ENCODE assay signal across 21 cellular contexts in genomic region chr19:7226749-7227148, GRCh38.
DNase-seq lines count a peak whose midpoint lies in the region; ATAC-seq and TF ChIP-seq lines count a peak whose summit lies in the region.
"Had no signal": no experiment of that assay in that cellular context is flagged by ENCODE, and none has a peak within 500 bp of the region (broad histone marks: within the 10 kb centered on the region; RNA-seq: fewer than 3 reads in every experiment).

No MANE protein-coding gene starts in this region.

- TF ChIP-seq CTCF in esophagus muscularis mucosa (IDR thresholded peaks at IDR 0.05) = no peak

- TF ChIP-seq POLR2A in esophagus muscularis mucosa (IDR thresholded peaks at IDR 0.05; ENCODE audit: low read depth) = no peak

- H3K36me3 ChIP-seq in BLaER1 (peaks cover 46% of the 10 kb centered on the region), esophagus muscularis mucosa (no peaks in the 10 kb centered on the region)

- ATAC-seq in sciatic nerve (peak; percentile 8), HG02571 (IDR thresholded peaks at IDR 0.05; ENCODE audit: unreplicated experiment) (no peak), GM18511 (IDR thresholded peaks at IDR 0.05; ENCODE audit: unreplicated experiment) (no peak)
- ATAC-seq: GM12878 had no signal

- H3K4me2 ChIP-seq in BLaER1 = peak overlapping the region; percentile 85
- H3K4me2 ChIP-seq: PC-9 had no signal

- no peak overlapping the region for H3K4me3 ChIP-seq in BLaER1
- H3K4me3 ChIP-seq in esophagus muscularis mucosa = no peak overlapping the region
- H3K4me3 ChIP-seq: GM12878, PC-9 had no signal

- intact Hi-C loops in esophagus muscularis mucosa (cut with DNase I) (no loop called here), sciatic nerve (cut with DNase I) (no loop called here)

- H3K9ac ChIP-seq in BLaER1 = no peak overlapping the region

- H3K27me3 ChIP-seq in BLaER1 (no peaks in the 10 kb centered on the region), esophagus muscularis mucosa (no peaks in the 10 kb centered on the region)

- H3K9me3 ChIP-seq in BLaER1 (no peaks in the 10 kb centered on the region), esophagus muscularis mucosa (no peaks in the 10 kb centered on the region)

- H3K27ac ChIP-seq in BLaER1 (peak overlapping the region; percentile 28), angular gyrus (ENCODE audit: low read depth, low read length) (peak overlapping the region; percentile 64), esophagus muscularis mucosa (replicated peaks in 1 of 4) (peak overlapping the region; percentile 16 to 82 (median 59))
- H3K27ac ChIP-seq: PC-9 had no signal

- no peak for DNase-seq in esophagus muscularis mucosa (ENCODE audit: extremely low spot score)
- no peak for DNase-seq in sciatic nerve (ENCODE audit: low spot score)
- DNase-seq in retina = no peak
- no peak for DNase-seq in medulla oblongata (ENCODE audit: extremely low spot score)
- DNase-seq: CD4-positive, CD25-positive, alpha-beta regulatory T cell; DMS79; GOT3; HCEC 1CT; KG1; NCI-H1092 treated with DMSO at 0.1 percent for 48 hours; NCI-H146; NCI-H2029; NCI-H226; NCI-H510A treated with DMSO at 0.1 percent for 48 hours; NCI-H748 treated with DMSO at 0.1 percent for 48 hours; PC-9 had no signal

- peaks cover 74% of the 10 kb centered on the region for H3K4me1 ChIP-seq in BLaER1
- peaks cover 51 to 81% (median 66%) of the 10 kb centered on the region in 4 donors for H3K4me1 ChIP-seq in esophagus muscularis mucosa

- peaks cover 100% of the 10 kb centered on the region for H4K20me1 ChIP-seq in BLaER1

- no peak for TF ChIP-seq EP300 in esophagus muscularis mucosa (IDR thresholded peaks at IDR 0.05)
